In the genomic region with DNA sequence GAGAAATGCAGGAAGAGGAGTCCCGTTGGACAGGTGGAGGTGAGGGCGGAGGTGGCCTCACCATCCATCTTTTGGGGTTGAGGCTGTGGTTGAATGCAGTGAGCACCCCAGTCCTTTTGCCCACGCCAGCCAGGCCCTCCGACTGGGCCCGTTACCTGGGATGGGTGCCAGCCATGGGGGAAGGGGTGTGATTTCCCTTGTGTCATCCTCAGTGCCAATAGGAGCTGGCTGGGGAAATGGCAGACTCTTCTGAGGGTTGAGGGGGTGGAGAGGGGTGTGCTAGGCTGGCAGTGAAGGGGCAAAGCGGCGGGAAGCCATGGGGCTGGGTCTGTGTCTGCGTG, we compare ENCODE assay signal across 11 cellular contexts. TPM values are rescaled to one million over a fixed set of nuclear protein-coding genes. Genes with fewer than 3 reads are reported as not detected.
DNase-seq lines count a peak whose midpoint lies in the region; ATAC-seq and TF ChIP-seq lines count a peak whose summit lies in the region.
"Had no signal": no experiment of that assay in that cellular context is flagged by ENCODE, and none has a peak within 500 bp of the region (broad histone marks: within the 10 kb centered on the region; RNA-seq: fewer than 3 reads in every experiment).

No MANE protein-coding gene starts in this region.

- no peaks in the 10 kb centered on the region for H3K79me1 ChIP-seq in H9 (ENCODE audit: insufficient read depth, low read depth, low read length, poor library complexity, severe bottlenecking)

- H4K20me1 ChIP-seq in H9 (ENCODE audit: control insufficient read depth, insufficient read depth, insufficient read length): no peaks in the 10 kb centered on the region

- H3K9ac ChIP-seq in H9 (ENCODE audit: extremely low read depth, insufficient read length, low read length): no peak overlapping the region
- no peak overlapping the region for H3K9ac ChIP-seq in parathyroid adenoma

- no peaks in the 10 kb centered on the region for H3K9me3 ChIP-seq in H9 (ENCODE audit: control insufficient read depth, low read depth, low read length)
- no peaks in the 10 kb centered on the region for H3K9me3 ChIP-seq in parathyroid adenoma (ENCODE audit: control insufficient read depth, low read length)
- H3K9me3 ChIP-seq: body of pancreas had no signal

- H3K27ac Mint-ChIP-seq in H9 (no peak overlapping the region), nephron progenitor cell (no peak overlapping the region)

- H3K14ac ChIP-seq in H9 (ENCODE audit: insufficient read depth, low read length): no peak overlapping the region; the same call in 1 of the 2 replicates

- H3K4ac ChIP-seq in H9 (ENCODE audit: low read depth, low read length): no peak overlapping the region

- peaks cover 16% of the 10 kb centered on the region; the same call in 1 of the 2 replicates for H3K27me3 ChIP-seq in H9 (ENCODE audit: insufficient read depth, low read length)
- H3K27me3 ChIP-seq in parathyroid adenoma (ENCODE audit: control insufficient read depth, insufficient read depth, low read length): no peaks in the 10 kb centered on the region
- H3K27me3 ChIP-seq: body of pancreas had no signal

- no peak overlapping the region for H2BK20ac ChIP-seq in H9 (ENCODE audit: low read depth, low read length, poor library complexity, severe bottlenecking)

- H3K56ac ChIP-seq in H9 (ENCODE audit: insufficient read length, low read depth, low read length): no peak overlapping the region

- H3K4me1 ChIP-seq in H9 (ENCODE audit: insufficient read depth, low read length) (no peaks in the 10 kb centered on the region), parathyroid adenoma (peaks cover 8% of the 10 kb centered on the region)

- no peaks in the 10 kb centered on the region for H3K79me2 ChIP-seq in H9 (ENCODE audit: insufficient read depth, low read length)
- no peaks in the 10 kb centered on the region for H3K79me2 ChIP-seq in parathyroid adenoma

- H3K27ac ChIP-seq in H9 (ENCODE audit: insufficient read length, low read depth, low read length) (no peak overlapping the region), coronary artery (no peak overlapping the region), parathyroid adenoma (no peak overlapping the region)
- H3K27ac ChIP-seq: body of pancreas had no signal

- H3K23me2 ChIP-seq in H9 (ENCODE audit: insufficient read length, low read depth, low read length, poor library complexity, severe bottlenecking): peaks cover 11% of the 10 kb centered on the region

- H3T11ph ChIP-seq in H9 (ENCODE audit: low read length): no peak overlapping the region

- H4K91ac ChIP-seq in H9 (ENCODE audit: insufficient read length, low read depth, low read length): no peak overlapping the region

- no peak overlapping the region for H2BK120ac ChIP-seq in H9 (ENCODE audit: low read depth, low read length, poor library complexity, severe bottlenecking)

- no peak overlapping the region for H2BK5ac ChIP-seq in H9 (ENCODE audit: insufficient read length, low read length)

- H3K36me3 Mint-ChIP-seq in H9 (ENCODE audit: insufficient read depth in 1 of 3, low read depth in 3 of 3) (no peaks in the 10 kb centered on the region), nephron progenitor cell (ENCODE audit: low read depth) (no peaks in the 10 kb centered on the region)

- H4K5ac ChIP-seq in H9 (ENCODE audit: insufficient read length, low read depth, low read length): no peak overlapping the region

- H3K4me2 ChIP-seq in H9 (ENCODE audit: insufficient read depth, insufficient read length, low read length): peak overlapping the region; percentile 74
- H3K4me2 ChIP-seq in parathyroid adenoma (ENCODE audit: low read length): no peak overlapping the region

- TF ChIP-seq CTCF in AG09309 (IDR thresholded peaks at IDR 0.05; ENCODE audit: control insufficient read depth, insufficient read depth, low read depth, low read length, missing control alignments) (no peak), H9 (conservative IDR thresholded peaks at IDR 0.05) (no peak), coronary artery (IDR thresholded peaks at IDR 0.05) (no peak), parathyroid adenoma (IDR thresholded peaks at IDR 0.05) (no peak), nephron progenitor cell (IDR thresholded peaks at IDR 0.05) (no peak)

- H2AFZ ChIP-seq in H9 (ENCODE audit: low read length): no peak overlapping the region
- H2AFZ ChIP-seq in parathyroid adenoma: peak overlapping the region; percentile 75

- H3K23ac ChIP-seq in H9 (ENCODE audit: insufficient read length, low read depth, low read length): no peak overlapping the region

- H3K4me1 Mint-ChIP-seq in H9: peaks cover 11 to 37% of the 10 kb centered on the region in 2 experiments
- H3K4me1 Mint-ChIP-seq in nephron progenitor cell: peaks cover 31% of the 10 kb centered on the region

- H2BK15ac ChIP-seq in H9 (ENCODE audit: low read depth, low read length): no peak overlapping the region

- H2BK12ac ChIP-seq in H9 (ENCODE audit: insufficient read length, low read depth, low read length): no peak overlapping the region

- H3K9me3 Mint-ChIP-seq in H9 (no peaks in the 10 kb centered on the region), nephron progenitor cell (no peaks in the 10 kb centered on the region)

- H3K4me3 Mint-ChIP-seq in H9 (peak overlapping the region in 1 of 2 experiments; percentile 57; a peak in 1 of 5 replicates), nephron progenitor cell (no peak overlapping the region)

- H3K36me3 ChIP-seq in parathyroid adenoma (ENCODE audit: control insufficient read depth, insufficient read depth, low read length): no peaks in the 10 kb centered on the region

- H3K27me3 Mint-ChIP-seq in H9 (ENCODE audit: low read depth): peaks cover 85% of the 10 kb centered on the region
- H3K27me3 Mint-ChIP-seq in nephron progenitor cell (ENCODE audit: low read depth, poor library complexity): peaks cover 94% of the 10 kb centered on the region

- peak overlapping the region; percentile 17 for H3K4me3 ChIP-seq in AG09309 (ENCODE audit: control insufficient read depth, low read depth, low read length)
- H3K4me3 ChIP-seq in coronary artery: peak overlapping the region; percentile 68
- H3K4me3 ChIP-seq in parathyroid adenoma (ENCODE audit: low read depth, low read length): no peak overlapping the region
- H3K4me3 ChIP-seq: body of pancreas had no signal

- no peak overlapping the region for H4K8ac ChIP-seq in H9 (replicated peaks; ENCODE audit: insufficient read length, low read depth, low read length)

- ATAC-seq in GM18861 (IDR thresholded peaks at IDR 0.05; ENCODE audit: unreplicated experiment): no peak
- no peak for ATAC-seq in HG03280 (IDR thresholded peaks at IDR 0.05; ENCODE audit: unreplicated experiment)
- ATAC-seq: body of pancreas had no signal

- no CpG with 5 or more reads among the region's 8 CpGs for WGBS in H9 (ENCODE audit: extremely low coverage, insufficient read length, low lambda C conversion rate)

- H3K18ac ChIP-seq in H9 (ENCODE audit: insufficient read length, low read depth, low read length): no peak overlapping the region

- no peak for DNase-seq in AG09309 (ENCODE audit: low read depth)
- no peak for DNase-seq in H9
- DNase-seq in coronary artery (ENCODE audit: low spot score): no peak
- no peak for DNase-seq in LoVo (ENCODE audit: low spot score)
- DNase-seq in nephron progenitor cell: no peak
- DNase-seq: body of pancreas, NCI-H2171 had no signal

- no peak overlapping the region for H2AK5ac ChIP-seq in H9 (ENCODE audit: insufficient read length, low read length)

RNA-seq across cellular contexts. Expression of a gene that starts 9.6 kb away (rescaled TPM):
- total RNA-seq in H9 (2021): 0.26 and 0.39 TPM in 2 replicates
- total RNA-seq: lung microvascular endothelial cell had no signal

RNA-seq across cellular contexts. Expression of a gene that starts 19.5 kb away (rescaled TPM):
- 98.7 and 103 TPM in 2 replicates for total RNA-seq in H9 (2021)

RNA-seq across cellular contexts. Expression of a gene that starts 57.0 kb away (rescaled TPM):
- 0.42 and 0.46 TPM in 2 replicates for total RNA-seq in H9 (2021)
